1 cellular context compared by ENCODE assay signal in genomic region chr21:34544032-34544496, GRCh38.
TF ChIP-seq lines count a peak whose summit lies in the region.

No MANE protein-coding gene starts in this region.

TF ChIP-seq in K562, 482 proteins besides CTCF, POLR2A, EP300 and RAD21 (continued from another document):
- TF ChIP-seq CTCFL (IDR thresholded peaks at IDR 0.05; ENCODE audit: borderline replicate concordance, insufficient read depth, low read depth, low read length, poor library complexity, severe bottlenecking): peak; percentile 28
- TF ChIP-seq ZNF75A (CRISPR knock-in tag; IDR thresholded peaks at IDR 0.05): no peak
- TF ChIP-seq MCM5 (IDR thresholded peaks at IDR 0.05; ENCODE audit: low read depth): no peak
- 0 out of 2 replicates have a peak, but pooled peaks have one; percentile 32 for TF ChIP-seq MYC (IDR thresholded peaks at IDR 0.05; ENCODE audit: low read depth, low read length)
- TF ChIP-seq MYC (CRISPR knock-in tag; IDR thresholded peaks at IDR 0.05; ENCODE audit: borderline replicate concordance, low read depth): no peak
- 0 out of 2 replicates have a peak, but pooled peaks have one; percentile 44 for TF ChIP-seq GTF2F1 (IDR thresholded peaks at IDR 0.05; ENCODE audit: low read depth, low read length)
- no peak for TF ChIP-seq PTRF (tag; IDR thresholded peaks at IDR 0.05)
- no peak for TF ChIP-seq ZNF217 (CRISPR knock-in tag; IDR thresholded peaks at IDR 0.05)
- peak; percentile 63 for TF ChIP-seq RBM25 (IDR thresholded peaks at IDR 0.05; ENCODE audit: low read depth, low read length, severe bottlenecking)
- 0 out of 2 replicates have a peak, but pooled peaks have one; percentile 6 for TF ChIP-seq CBFA2T2 (conservative IDR thresholded peaks at IDR 0.05)
- no peak for TF ChIP-seq ZBTB11 (CRISPR knock-in tag; IDR thresholded peaks at IDR 0.05)
- TF ChIP-seq PCBP2 (IDR thresholded peaks at IDR 0.05; ENCODE audit: low read depth, low read length, poor library complexity, severe bottlenecking): no peak
- TF ChIP-seq SOX6 (IDR thresholded peaks at IDR 0.05): peak; percentile 22; the same call in 1 of the 2 replicates
- TF ChIP-seq MAZ (CRISPR knock-in tag; conservative IDR thresholded peaks at IDR 0.05 in 1 of 2, IDR thresholded peaks at IDR 0.05 in 1 of 2): 0 out of 4 replicates have a peak, but pooled peaks of 1 of the 2 experiments have one; percentile 28
- no peak for TF ChIP-seq NFYB (IDR thresholded peaks at IDR 0.05; ENCODE audit: extremely low read depth, insufficient read length)
- TF ChIP-seq ERF (CRISPR knock-in tag; IDR thresholded peaks at IDR 0.05): no peak
- 0 out of 2 replicates have a peak, but pooled peaks have one; percentile 35 for TF ChIP-seq XRCC5 (IDR thresholded peaks at IDR 0.05; ENCODE audit: low read depth, low read length)
- peak; percentile 58 for TF ChIP-seq SMC3 (conservative IDR thresholded peaks at IDR 0.05; ENCODE audit: insufficient read depth, low read depth, low read length)
- no peak for TF ChIP-seq SIX5 (IDR thresholded peaks at IDR 0.05; ENCODE audit: borderline replicate concordance in 1 of 2, insufficient read depth in 1 of 2, low read depth in 1 of 2, low read length in 2 of 2)
- peak; percentile 16; the same call in 1 of the 2 replicates for TF ChIP-seq ATF7 (IDR thresholded peaks at IDR 0.05)
- TF ChIP-seq CGGBP1 (CRISPR knock-in tag; IDR thresholded peaks at IDR 0.05): no peak
- TF ChIP-seq POLR2AphosphoS5 (IDR thresholded peaks at IDR 0.05; ENCODE audit: control insufficient read depth, insufficient read depth, low read depth, low read length): peak; percentile 30; the same call in 1 of the 2 replicates
- TF ChIP-seq RCOR1 (IDR thresholded peaks at IDR 0.05; ENCODE audit: borderline replicate concordance in 1 of 2, low read depth in 2 of 2, low read length in 2 of 2): 0 out of 4 replicates have a peak, but pooled peaks of 1 of the 2 experiments have one; percentile 23
- TF ChIP-seq NRF1 (conservative IDR thresholded peaks at IDR 0.05 in 1 of 2, IDR thresholded peaks at IDR 0.05 in 1 of 2): no peak
- no peak for TF ChIP-seq HNRNPK (IDR thresholded peaks at IDR 0.05; ENCODE audit: low read depth, low read length, poor library complexity, severe bottlenecking)
- peak; percentile 100 for TF ChIP-seq SMAD1 (IDR thresholded peaks at IDR 0.05; ENCODE audit: low read depth, low read length, partially characterized antibody)
- no peak for TF ChIP-seq BACH1 (tag; IDR thresholded peaks at IDR 0.05)
- peak; percentile 100 for TF ChIP-seq NFIX (CRISPR knock-in tag; IDR thresholded peaks at IDR 0.05; ENCODE audit: low read depth)
- TF ChIP-seq TEAD1 (CRISPR knock-in tag; IDR thresholded peaks at IDR 0.05): peak in 1 of 2 experiments; percentile 66; a peak in 1 of 4 replicates
- no peak for TF ChIP-seq CBX1 (IDR thresholded peaks at IDR 0.05; ENCODE audit: low read depth)
- TF ChIP-seq CTBP1 (IDR thresholded peaks at IDR 0.05; ENCODE audit: borderline replicate concordance): peak; percentile 37; the same call in 1 of the 2 replicates
- TF ChIP-seq SRF (CRISPR knock-in tag; IDR thresholded peaks at IDR 0.05): no peak
- TF ChIP-seq ARNT (IDR thresholded peaks at IDR 0.05): peak in 1 of 2 experiments; percentile 62; a peak in 1 of 4 replicates
- TF ChIP-seq POLR2B (IDR thresholded peaks at IDR 0.05; ENCODE audit: low read depth, partially characterized antibody): no peak
- TF ChIP-seq MXI1 (IDR thresholded peaks at IDR 0.05; ENCODE audit: low read depth, low read length): peak; percentile 26; the same call in 1 of the 2 replicates
- TF ChIP-seq HMBOX1 (IDR thresholded peaks at IDR 0.05): no peak
- peak; percentile 83; the same call in 1 of the 2 replicates for TF ChIP-seq BRD4 (IDR thresholded peaks at IDR 0.05)
- TF ChIP-seq ARID1B (IDR thresholded peaks at IDR 0.05): 0 out of 2 replicates have a peak, but pooled peaks have one; percentile 24
- TF ChIP-seq NCOA2 (IDR thresholded peaks at IDR 0.05; ENCODE audit: partially characterized antibody in 2 of 2): peak in 1 of 2 experiments; percentile 87
- TF ChIP-seq CEBPB (tag; IDR thresholded peaks at IDR 0.05): no peak
